In the genomic region with DNA sequence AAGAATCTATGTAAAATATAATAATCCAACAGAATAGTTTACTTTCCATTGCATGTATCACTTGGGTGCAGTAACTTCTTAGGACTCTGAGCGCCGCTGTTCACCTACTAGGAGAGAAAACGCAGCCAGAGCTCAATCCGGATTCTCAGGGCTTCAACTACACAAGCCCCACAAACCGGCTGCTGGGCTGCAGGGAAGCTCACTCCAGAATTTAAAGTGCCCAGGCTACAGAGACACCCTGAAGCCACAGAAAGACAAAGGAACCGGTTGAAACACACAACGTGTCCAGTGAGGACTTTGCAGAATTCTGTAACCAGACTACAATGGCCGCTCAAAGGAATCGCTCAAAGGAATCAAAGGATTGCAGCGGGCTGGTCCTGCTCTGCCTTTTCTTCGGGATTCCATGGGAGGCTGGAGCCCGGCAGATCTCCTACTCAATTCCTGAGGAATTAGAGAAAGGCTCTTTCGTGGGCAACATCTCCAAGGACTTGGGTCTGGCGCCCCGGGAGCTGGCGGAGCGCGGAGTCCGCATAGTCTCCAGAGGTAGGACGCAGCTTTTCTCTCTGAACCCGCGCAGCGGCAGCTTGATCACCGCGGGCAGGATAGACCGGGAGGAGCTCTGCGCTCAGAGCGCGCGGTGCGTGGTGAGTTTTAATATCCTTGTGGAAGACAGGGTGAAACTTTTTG, we compare ENCODE assay signal across 8 cellular contexts. TPM values are rescaled to one million over a fixed set of nuclear protein-coding genes. Genes with fewer than 3 reads are reported as not detected.
DNase-seq lines count a peak whose midpoint lies in the region; ATAC-seq and TF ChIP-seq lines count a peak whose summit lies in the region.

Gene PCDHGA10, plus strand, starts transcription at position 135 of the 687 bp plus-strand sequence. Its CDS starts 189 bp downstream, at position 324.

- no peaks in the 10 kb centered on the region; the same call in 1 of the 2 replicates for H3K9me3 ChIP-seq in BE2C
- peaks cover 28% of the 10 kb centered on the region for H3K9me3 ChIP-seq in adipocyte (ENCODE audit: control insufficient read depth, low read length)
- peaks cover 99% of the 10 kb centered on the region for H3K9me3 ChIP-seq in left ventricle myocardium inferior (replicated peaks)

- peak within 1 kb of the TSS; percentile 79 for H3K9ac ChIP-seq in adipocyte (ENCODE audit: low read length)

- DNase-seq in BE2C (peak; percentile 49), RKO (ENCODE audit: low spot score) (peak; percentile 82), adipocyte (ENCODE audit: low read depth) (peak; percentile 97), left ventricle myocardium inferior (no peak), renal cortical epithelial cell (ENCODE audit: low read depth) (peak; percentile 30), SK-N-DZ (ENCODE audit: low spot score) (no peak)

- intact Hi-C loops in left ventricle myocardium inferior (cut with micrococcal nuclease) = loop anchor here (10.0 kb wide), 1 partner anchor 142 kb away; no protein-coding TSS in a partner anchor

- ATAC-seq in GM19043 (IDR thresholded peaks at IDR 0.05; ENCODE audit: low read depth, unreplicated experiment) (peak; percentile 52), HG03280 (IDR thresholded peaks at IDR 0.05; ENCODE audit: unreplicated experiment) (peak; percentile 66)

- peak within 1 kb of the TSS; percentile 50 for H3K27ac ChIP-seq in left ventricle myocardium inferior (replicated peaks)

- no peaks in the 10 kb centered on the region for H3K36me3 ChIP-seq in BE2C
- no peaks in the 10 kb centered on the region for H3K36me3 ChIP-seq in adipocyte (ENCODE audit: control insufficient read depth, insufficient read depth, low read length, severe bottlenecking)
- peaks cover 41% of the 10 kb centered on the region for H3K36me3 ChIP-seq in left ventricle myocardium inferior

- H3K4me1 ChIP-seq in BE2C = no peaks in the 10 kb centered on the region
- no peaks in the 10 kb centered on the region for H3K4me1 ChIP-seq in adipocyte (ENCODE audit: control insufficient read depth, insufficient read depth, low read length)
- H3K4me1 ChIP-seq in left ventricle myocardium inferior = peaks cover 46% of the 10 kb centered on the region

- no peak within 1 kb of the TSS for H3K4me3 ChIP-seq in BE2C (ENCODE audit: low read depth, low read length)
- H3K4me3 ChIP-seq in adipocyte (ENCODE audit: low read length) = peak within 1 kb of the TSS; percentile 85
- H3K4me3 ChIP-seq in left ventricle myocardium inferior = peak within 1 kb of the TSS; percentile 54

- H3K27me3 ChIP-seq in BE2C (no peaks in the 10 kb centered on the region), adipocyte (replicated peaks; ENCODE audit: control insufficient read depth, insufficient read depth, low read length) (peaks cover 6% of the 10 kb centered on the region), left ventricle myocardium inferior (ENCODE audit: low read depth) (no peaks in the 10 kb centered on the region)

- peak; percentile 50 for TF ChIP-seq CTCF in BE2C (IDR thresholded peaks at IDR 0.05; ENCODE audit: low read depth, low read length)
- peak; percentile 66 for TF ChIP-seq CTCF in left ventricle myocardium inferior (IDR thresholded peaks at IDR 0.05; ENCODE audit: borderline replicate concordance)

RNA-seq across cellular contexts. Expression of gene PCDHGA10, which starts in this region (rescaled TPM):
- polyA plus RNA-seq in BE2C (2012; ENCODE audit: insufficient read depth, insufficient read length, low read depth) = 0.96 TPM
- total RNA-seq in left ventricle myocardium inferior = 5.0 TPM
- total RNA-seq in renal cortical epithelial cell = 0.52 and 5.1 TPM in 2 replicates
- polyA plus RNA-seq in SK-N-DZ (2014; cell fraction: cytosol; rRNA removed) = 0.30 and 0.52 TPM in 2 replicates
- polyA plus RNA-seq in SK-N-DZ (2014; cell fraction: nucleus; rRNA removed) = 0.23 and 0.32 TPM in 2 replicates

Comparison
In these comparisons a context has a peak if more than half of its experiments do, and no peak if none do; other contexts are left out.
1. DNase-seq: peak in BE2C (single experiment), RKO (single experiment), adipocyte (single experiment) and renal cortical epithelial cell (single experiment); none in left ventricle myocardium inferior (single experiment) and SK-N-DZ (single experiment).